In genomic region chr22:40423882-40424640, GRCh38 we compare ENCODE assay signal across 25 cellular contexts. TPM values are rescaled to one million over a fixed set of nuclear protein-coding genes. Genes with fewer than 3 reads are reported as not detected.
A peak's percentile ranks its signal among the peaks of the same experiment; 100 is the strongest.
DNase-seq lines count a peak whose midpoint lies in the region; ATAC-seq and TF ChIP-seq lines count a peak whose summit lies in the region.
"Had no signal": no experiment of that assay in that cellular context is flagged by ENCODE, and none has a peak within 500 bp of the region (broad histone marks: within the 10 kb centered on the region; RNA-seq: fewer than 3 reads in every experiment).

No MANE protein-coding gene starts in this region.

- no peak overlapping the region for H3K4me3 Mint-ChIP-seq in activated naive CD8-positive, alpha-beta T cell treated with anti-CD3 and anti-CD28 coated beads, Interleukin-2, amount 10 ng/mL, durations not matched to agents 7 days and 5 days
- H3K4me3 Mint-ChIP-seq in activated naive CD8-positive, alpha-beta T cell treated with anti-CD3 and anti-CD28 coated beads, Interleukin-2, amount 50 U/mL, for 24 hours = no peak overlapping the region
- no peak overlapping the region for H3K4me3 Mint-ChIP-seq in Caco-2 (ENCODE audit: unreplicated experiment)
- H3K4me3 Mint-ChIP-seq: activated CD4-positive, alpha-beta T cell treated with anti-CD3 and anti-CD28 coated beads, Interleukin-2, amount 10 ng/mL, durations not matched to agents 7 days and 5 days; activated naive CD8-positive, alpha-beta T cell treated with anti-CD3 and anti-CD28 coated beads for 36 hours; immature natural killer cell; mesothelial cell of epicardium had no signal

- no peaks in the 10 kb centered on the region for H3K4me1 ChIP-seq in Caco-2
- H3K4me1 ChIP-seq in gastrocnemius medialis = peaks cover 33 to 34% of the 10 kb centered on the region in 2 donors
- H3K4me1 ChIP-seq: A549 had no signal

- POLR2A ChIA-PET in activated naive CD8-positive, alpha-beta T cell treated with anti-CD3 and anti-CD28 coated beads, Interleukin-2, amount 10 ng/mL, durations not matched to agents 7 days and 5 days (lab: Charles Lee) = interaction anchor here (0.6 kb wide), 2 partner anchors 25 to 59 kb away, joined by 3 to 4 read pairs; no protein-coding TSS in a partner anchor
- POLR2A ChIA-PET in Caco-2 (lab: Charles Lee) = interaction anchor here (0.8 kb wide), 1 partner anchor 213 kb away, joined by 3 read pairs; the partner anchor contains the start of gene MRTFA

- H3K36me3 ChIP-seq in Caco-2 (ENCODE audit: control insufficient read depth, insufficient read depth, low read length) = 0 out of 2 replicates have a peak, but pooled peaks cover 1% of the 10 kb centered on the region
- H3K36me3 ChIP-seq in gastrocnemius medialis = peaks cover 0 to 43% of the 10 kb centered on the region in 2 donors

- H3K9me3 ChIP-seq in Caco-2 (no peaks in the 10 kb centered on the region), gastrocnemius medialis (no peaks in the 10 kb centered on the region)
- H3K9me3 ChIP-seq: A549, gastroesophageal sphincter, left lung, SK-N-SH, tibial artery had no signal

- H3K36me3 Mint-ChIP-seq in activated naive CD8-positive, alpha-beta T cell treated with anti-CD3 and anti-CD28 coated beads, Interleukin-2, amount 10 ng/mL, durations not matched to agents 7 days and 5 days = peaks cover 28% of the 10 kb centered on the region
- peaks cover 28% of the 10 kb centered on the region for H3K36me3 Mint-ChIP-seq in activated naive CD8-positive, alpha-beta T cell treated with anti-CD3 and anti-CD28 coated beads, Interleukin-2, amount 50 U/mL, for 24 hours (ENCODE audit: low read depth)
- peaks cover 26% of the 10 kb centered on the region for H3K36me3 Mint-ChIP-seq in Caco-2 (ENCODE audit: insufficient read depth, unreplicated experiment)

- no peak for TF ChIP-seq CTCF in Caco-2 (IDR thresholded peaks at IDR 0.05; ENCODE audit: insufficient read depth in 1 of 2, low read depth in 1 of 2, low read length in 1 of 2, severe bottlenecking in 1 of 2, unreplicated experiment in 1 of 2)
- no peak for TF ChIP-seq CTCF in gastrocnemius medialis (IDR thresholded peaks at IDR 0.05 in 4 of 5, conservative IDR thresholded peaks at IDR 0.05 in 1 of 5)

- no peak for ATAC-seq in activated naive CD8-positive, alpha-beta T cell treated with anti-CD3 and anti-CD28 coated beads, Interleukin-2, amount 10 ng/mL, durations not matched to agents 7 days and 5 days (ENCODE audit: low read depth)
- no peak for ATAC-seq in activated naive CD8-positive, alpha-beta T cell treated with anti-CD3 and anti-CD28 coated beads, Interleukin-2, amount 50 U/mL, for 24 hours
- ATAC-seq in gastrocnemius medialis (peak; percentile 31 to 48), HG03469 (IDR thresholded peaks at IDR 0.05; ENCODE audit: unreplicated experiment) (no peak)
- ATAC-seq: A549, gastroesophageal sphincter had no signal

- no peaks in the 10 kb centered on the region for H3K9me3 Mint-ChIP-seq in activated naive CD8-positive, alpha-beta T cell treated with anti-CD3 and anti-CD28 coated beads, Interleukin-2, amount 10 ng/mL, durations not matched to agents 7 days and 5 days
- no peaks in the 10 kb centered on the region for H3K9me3 Mint-ChIP-seq in activated naive CD8-positive, alpha-beta T cell treated with anti-CD3 and anti-CD28 coated beads, Interleukin-2, amount 50 U/mL, for 24 hours
- H3K9me3 Mint-ChIP-seq in Caco-2 (ENCODE audit: unreplicated experiment) = no peaks in the 10 kb centered on the region
- H3K9me3 Mint-ChIP-seq: activated CD4-positive, alpha-beta T cell treated with anti-CD3 and anti-CD28 coated beads, Interleukin-2, amount 10 ng/mL, durations not matched to agents 7 days and 5 days; activated naive CD8-positive, alpha-beta T cell treated with anti-CD3 and anti-CD28 coated beads for 36 hours; activated T-helper 2 cell treated with anti-CD3 and anti-CD28 coated beads, Interferon-gamma antibody, Interleukin-2, Interleukin-4, amounts not matched to agents 10 μg/mL and 5 μg/mL and 100 μg/mL, durations not matched to agents 14 hours and 24 hours and 36 hours; immature natural killer cell; mesothelial cell of epicardium had no signal

- CTCF ChIA-PET in Caco-2 (lab: Charles Lee) = no interaction called here

- no peaks in the 10 kb centered on the region for H3K27me3 ChIP-seq in Caco-2 (replicated peaks; ENCODE audit: control insufficient read depth, insufficient read depth, low read length)
- no peaks in the 10 kb centered on the region for H3K27me3 ChIP-seq in gastrocnemius medialis
- H3K27me3 ChIP-seq: gastroesophageal sphincter, left lung, tibial artery had no signal

- H3K27ac Mint-ChIP-seq in activated naive CD8-positive, alpha-beta T cell treated with anti-CD3 and anti-CD28 coated beads, Interleukin-2, amount 10 ng/mL, durations not matched to agents 7 days and 5 days = no peak overlapping the region
- no peak overlapping the region for H3K27ac Mint-ChIP-seq in activated naive CD8-positive, alpha-beta T cell treated with anti-CD3 and anti-CD28 coated beads, Interleukin-2, amount 50 U/mL, for 24 hours
- H3K27ac Mint-ChIP-seq in Caco-2 (ENCODE audit: unreplicated experiment) = peak overlapping the region; percentile 39
- H3K27ac Mint-ChIP-seq: activated CD4-positive, alpha-beta T cell treated with anti-CD3 and anti-CD28 coated beads, Interleukin-2, amount 10 ng/mL, durations not matched to agents 7 days and 5 days; activated naive CD8-positive, alpha-beta T cell treated with anti-CD3 and anti-CD28 coated beads for 36 hours; mesothelial cell of epicardium had no signal

- no peak overlapping the region for H3K4me3 ChIP-seq in Caco-2 (ENCODE audit: low read depth, low read length)
- H3K4me3 ChIP-seq in gastrocnemius medialis = no peak overlapping the region
- H3K4me3 ChIP-seq: A549, gastroesophageal sphincter, left lung, tibial artery had no signal

- in situ Hi-C loops in gastrocnemius medialis (cut with MboI; ENCODE audit: low sequenced_read_pairs in 4 of 4) = loop anchor here in 1 of 4 donors (25.0 kb wide), 1 partner anchor 112 kb away; no protein-coding TSS in a partner anchor

- intact Hi-C loops in Caco-2 (cut with micrococcal nuclease; ENCODE audit: unreplicated experiment) (no loop called here), gastrocnemius medialis (cut with DNase I; ENCODE audit: low total_unique reads) (no loop called here)

- DNase-seq in activated naive CD8-positive, alpha-beta T cell treated with anti-CD3 and anti-CD28 coated beads, Interleukin-2, amount 10 ng/mL, durations not matched to agents 7 days and 5 days = peak; percentile 21
- DNase-seq in activated naive CD8-positive, alpha-beta T cell treated with anti-CD3 and anti-CD28 coated beads, Interleukin-2, amount 50 U/mL, for 24 hours = no peak
- no peak for DNase-seq in Caco-2
- DNase-seq in myocyte (ENCODE audit: low read depth) = peak; percentile 80
- DNase-seq in gastrocnemius medialis = peak in 1 of 2 donors; percentile 68
- DNase-seq in pons (ENCODE audit: low spot score) = no peak
- no peak for DNase-seq in T-helper 9 cell
- DNase-seq: activated CD4-positive, alpha-beta T cell treated with anti-CD3 and anti-CD28 coated beads, Interleukin-2, amount 10 ng/mL, durations not matched to agents 7 days and 5 days; activated CD8-positive, alpha-beta memory T cell treated with anti-CD3 and anti-CD28 coated beads, Interleukin-2, amount 50 U/mL, for 4 hours; activated naive CD8-positive, alpha-beta T cell treated with anti-CD3 and anti-CD28 coated beads for 36 hours; DMS53; immature natural killer cell; left lung; NCI-H146; NCI-H446 treated with DMSO at 0.1 percent for 48 hours; SK-N-SH; tibial artery had no signal

- TF ChIP-seq POLR2A in gastrocnemius medialis (IDR thresholded peaks at IDR 0.05) = no peak

- H3K27ac ChIP-seq in gastrocnemius medialis = peak overlapping the region; percentile 60 to 87 (median 70)
- H3K27ac ChIP-seq: gastroesophageal sphincter, HL-60, left lung, tibial artery, VCaP had no signal

- no peaks in the 10 kb centered on the region for H3K27me3 Mint-ChIP-seq in activated naive CD8-positive, alpha-beta T cell treated with anti-CD3 and anti-CD28 coated beads, Interleukin-2, amount 10 ng/mL, durations not matched to agents 7 days and 5 days
- no peaks in the 10 kb centered on the region for H3K27me3 Mint-ChIP-seq in activated naive CD8-positive, alpha-beta T cell treated with anti-CD3 and anti-CD28 coated beads, Interleukin-2, amount 50 U/mL, for 24 hours
- H3K27me3 Mint-ChIP-seq in Caco-2 (ENCODE audit: insufficient read depth, unreplicated experiment) = no peaks in the 10 kb centered on the region
- H3K27me3 Mint-ChIP-seq: activated CD4-positive, alpha-beta T cell treated with anti-CD3 and anti-CD28 coated beads, Interleukin-2, amount 10 ng/mL, durations not matched to agents 7 days and 5 days; activated naive CD8-positive, alpha-beta T cell treated with anti-CD3 and anti-CD28 coated beads for 36 hours; progenitor cell of endocrine pancreas had no signal

- BruUV-seq in Caco-2 (replicated peaks; lab: Mats Ljungman, UMichigan) = no TSS peak

- H3K4me1 Mint-ChIP-seq in activated naive CD8-positive, alpha-beta T cell treated with anti-CD3 and anti-CD28 coated beads, Interleukin-2, amount 10 ng/mL, durations not matched to agents 7 days and 5 days = peaks cover 10% of the 10 kb centered on the region
- H3K4me1 Mint-ChIP-seq in activated naive CD8-positive, alpha-beta T cell treated with anti-CD3 and anti-CD28 coated beads, Interleukin-2, amount 50 U/mL, for 24 hours = peaks cover 5% of the 10 kb centered on the region
- H3K4me1 Mint-ChIP-seq in Caco-2 (ENCODE audit: low read depth, unreplicated experiment) = no peaks in the 10 kb centered on the region
- H3K4me1 Mint-ChIP-seq: mesothelial cell of epicardium had no signal

RNA-seq across cellular contexts. Expression of gene SGSM3, which starts 53.7 kb away (rescaled TPM):
- 100 to 1,000 TPM; 101 to 115 TPM for total RNA-seq in activated naive CD8-positive, alpha-beta T cell treated with anti-CD3 and anti-CD28 coated beads, Interleukin-2, amount 10 ng/mL, durations not matched to agents 7 days and 5 days
- total RNA-seq in Caco-2 (2022) (51.4 and 56.5 TPM in 2 replicates), myocyte (142 and 170 TPM in 2 replicates), gastrocnemius medialis (10 to 100 TPM; 14.3 to 43.8 (median 20.0) TPM)
- polyA plus RNA-seq in myocyte (2012) = 94.5 TPM

Comparison
In these comparisons a context has a peak if more than half of its experiments do, and no peak if none do; other contexts are left out.
1. DNase-seq: peak in activated naive CD8-positive, alpha-beta T cell treated with anti-CD3 and anti-CD28 coated beads, Interleukin-2, amount 10 ng/mL, durations not matched to agents 7 days and 5 days (single experiment) and myocyte (single experiment); none in activated naive CD8-positive, alpha-beta T cell treated with anti-CD3 and anti-CD28 coated beads, Interleukin-2, amount 50 U/mL, for 24 hours (single experiment), Caco-2 (0 of 2), pons (single experiment) and T-helper 9 cell (single experiment).
2. ATAC-seq: peak in gastrocnemius medialis (2 of 2); none in activated naive CD8-positive, alpha-beta T cell treated with anti-CD3 and anti-CD28 coated beads, Interleukin-2, amount 10 ng/mL, durations not matched to agents 7 days and 5 days (single experiment), activated naive CD8-positive, alpha-beta T cell treated with anti-CD3 and anti-CD28 coated beads, Interleukin-2, amount 50 U/mL, for 24 hours (single experiment) and HG03469 (single experiment).